13 cellular contexts compared by ENCODE assay signal in genomic region chr7:66145404-66145843, GRCh38. TPM values are rescaled to one million over a fixed set of nuclear protein-coding genes. Genes with fewer than 3 reads are reported as not detected.
DNase-seq lines count a peak whose midpoint lies in the region; ATAC-seq and TF ChIP-seq lines count a peak whose summit lies in the region.
"Had no signal": no experiment of that assay in that cellular context is flagged by ENCODE, and none has a peak within 500 bp of the region (broad histone marks: within the 10 kb centered on the region; RNA-seq: fewer than 3 reads in every experiment).

No MANE protein-coding gene starts in this region.

- ATAC-seq in Right ventricle myocardium inferior (peak; percentile 93), aorta (ENCODE audit: low FRiP score) (peak; percentile 62), HG03439 (IDR thresholded peaks at IDR 0.05; ENCODE audit: unreplicated experiment) (no peak)
- ATAC-seq: Panc1; stimulated activated naive CD8-positive, alpha-beta T cell treated with anti-CD3 and anti-CD28 coated beads, Interleukin-15, amount 100 ng/mL, for 72 hours had no signal

- peak overlapping the region; percentile 55 for H3K27ac Mint-ChIP-seq in mesothelial cell of epicardium

- intact Hi-C loops in Right ventricle myocardium inferior (cut with DNase I): loop anchor here (10.0 kb wide), 1 partner anchor 189 kb away; no protein-coding TSS in a partner anchor
- intact Hi-C loops in cardiac septum (cut with DNase I): loop anchor here (5.0 to 10.0 kb wide), 2 partner anchors 62 to 269 kb away; partner anchors contain the start of gene TPST1
- intact Hi-C loops in aorta (cut with DNase I): loop anchor here in 1 of 2 donors (10.0 kb wide), 1 partner anchor 349 kb away; no protein-coding TSS in a partner anchor

- H3K9me3 Mint-ChIP-seq in mesothelial cell of epicardium: no peaks in the 10 kb centered on the region
- H3K9me3 Mint-ChIP-seq: stimulated activated naive CD8-positive, alpha-beta T cell treated with anti-CD3 and anti-CD28 coated beads, Interleukin-15, amount 100 ng/mL, for 72 hours had no signal

- TF ChIP-seq CTCF in mesothelial cell of epicardium (IDR thresholded peaks at IDR 0.05; ENCODE audit: unreplicated experiment): no peak

- DNase-seq in Right ventricle myocardium inferior (ENCODE audit: missing footprints) (peak; percentile 88), cardiac septum (ENCODE audit: low spot score) (no peak), fibroblast of peridontal ligament (ENCODE audit: extremely low read depth) (peak; percentile 39), mesothelial cell of epicardium (ENCODE audit: low spot score in 2 of 2, unreplicated experiment in 2 of 2) (no peak), aorta (peak in 1 of 2 donors; percentile 59), dermis blood vessel endothelial cell (no peak)
- no peak for DNase-seq in activated naive CD4-positive, alpha-beta T cell treated with Interleukin-2 at 50 U/mL for 16 hours
- DNase-seq: DMS53; KBM-7; stimulated activated CD4-positive, alpha-beta T cell treated with anti-CD3 and anti-CD28 coated beads, Interleukin-4, amount 100 ng/mL, for 1 hour; stimulated activated naive CD8-positive, alpha-beta T cell treated with anti-CD3 and anti-CD28 coated beads, Interleukin-15, amount 100 ng/mL, for 72 hours had no signal

- no peak overlapping the region for H3K4me3 Mint-ChIP-seq in mesothelial cell of epicardium
- H3K4me3 Mint-ChIP-seq: stimulated activated naive CD8-positive, alpha-beta T cell treated with anti-CD3 and anti-CD28 coated beads, Interleukin-15, amount 100 ng/mL, for 72 hours had no signal

- no peaks in the 10 kb centered on the region for H3K27me3 ChIP-seq in aorta (ENCODE audit: control insufficient read depth in 1 of 2, insufficient read depth in 2 of 2, low read length in 1 of 2)

- H3K4me3 ChIP-seq in aorta (ENCODE audit: low read length in 2 of 2): no peak overlapping the region

- no peak overlapping the region for H3K27ac ChIP-seq in aorta (ENCODE audit: low read depth in 1 of 2, low read length in 2 of 2)

- H3K4me1 Mint-ChIP-seq in mesothelial cell of epicardium: peaks cover 30% of the 10 kb centered on the region

- WGBS in aorta, 2 donors: 72 to 77% methylated on average over 8 of the region's 8 CpGs

- H3K36me3 Mint-ChIP-seq in mesothelial cell of epicardium: peaks cover 36% of the 10 kb centered on the region

- H3K36me3 ChIP-seq in aorta (ENCODE audit: control insufficient read depth in 1 of 2, insufficient read depth in 2 of 2, low read length in 1 of 2): no peaks in the 10 kb centered on the region

- H3K27me3 Mint-ChIP-seq in mesothelial cell of epicardium (ENCODE audit: low read depth): no peaks in the 10 kb centered on the region
- H3K27me3 Mint-ChIP-seq: stimulated activated naive CD8-positive, alpha-beta T cell treated with anti-CD3 and anti-CD28 coated beads, Interleukin-15, amount 100 ng/mL, for 72 hours had no signal

- H3K9me3 ChIP-seq in aorta (ENCODE audit: control insufficient read depth, low read length): no peaks in the 10 kb centered on the region

- H3K4me1 ChIP-seq in aorta (ENCODE audit: control insufficient read depth in 1 of 2, insufficient read depth in 2 of 2, low read length in 2 of 2): no peaks in the 10 kb centered on the region

RNA-seq across cellular contexts. Expression of gene CRCP, which starts 30.8 kb away (rescaled TPM):
- total RNA-seq in Right ventricle myocardium inferior (23.6 TPM), cardiac septum (19.4 TPM), mesothelial cell of epicardium (25.8 to 27.0 TPM (median 26.5 TPM) in 3 replicates), aorta (10 to 100 TPM; 27.1 to 29.5 TPM), dermis blood vessel endothelial cell (22.5 and 25.4 TPM in 2 replicates)
- 10 to 100 TPM; 16.8 to 23.7 TPM for polyA plus RNA-seq in aorta

RNA-seq across cellular contexts. Expression of gene TPST1, which starts 59.7 kb away (rescaled TPM):
- 6.5 TPM for total RNA-seq in Right ventricle myocardium inferior
- total RNA-seq in cardiac septum: 4.8 TPM
- total RNA-seq in mesothelial cell of epicardium: 36.7 to 41.2 TPM (median 37.7 TPM) in 3 replicates
- total RNA-seq in aorta: 10 to 100 TPM; 22.0 to 38.8 TPM
- polyA plus RNA-seq in aorta: 10 to 100 TPM in 1 of 2 donors, 1 to 10 TPM in 1; 7.1 to 10.3 TPM
- total RNA-seq in dermis blood vessel endothelial cell: 38.5 and 42.5 TPM in 2 replicates

Comparison
In these comparisons a context has a peak if more than half of its experiments do, and no peak if none do; other contexts are left out.
1. DNase-seq: peak in Right ventricle myocardium inferior (single experiment) and fibroblast of peridontal ligament (single experiment); none in cardiac septum (single experiment), mesothelial cell of epicardium (0 of 2), activated naive CD4-positive, alpha-beta T cell treated with Interleukin-2 at 50 U/mL for 16 hours (single experiment) and dermis blood vessel endothelial cell (single experiment).